ENCODE assay signal across 13 cellular contexts in genomic region chr11:62577046-62577708, GRCh38. TPM values are rescaled to one million over a fixed set of nuclear protein-coding genes. Genes with fewer than 3 reads are reported as not detected.
A peak's percentile ranks its signal among the peaks of the same experiment; 100 is the strongest.
DNase-seq lines count a peak whose midpoint lies in the region; ATAC-seq and TF ChIP-seq lines count a peak whose summit lies in the region.
"Had no signal": no experiment of that assay in that cellular context is flagged by ENCODE, and none has a peak within 500 bp of the region (broad histone marks: within the 10 kb centered on the region; RNA-seq: fewer than 3 reads in every experiment).

No MANE protein-coding gene starts in this region.

- no TSS peak for BruUV-seq in Caco-2 (replicated peaks; lab: Mats Ljungman, UMichigan)

- no peak overlapping the region for H3K27ac Mint-ChIP-seq in Caco-2 (ENCODE audit: unreplicated experiment)
- peak overlapping the region in 3 of 5 experiments; percentile 20 to 71 (median 57) for H3K27ac Mint-ChIP-seq in brain
- H3K27ac Mint-ChIP-seq in natural killer cell: no peak overlapping the region

- H3K4me3 ChIP-seq in Caco-2 (ENCODE audit: low read depth, low read length): no peak overlapping the region
- no peak overlapping the region for H3K4me3 ChIP-seq in right lobe of liver
- no peak overlapping the region for H3K4me3 ChIP-seq in smooth muscle cell

- POLR2A ChIA-PET in Caco-2 (lab: Charles Lee): interaction anchor here (0.5 to 0.6 kb wide), 2 partner anchors 610 to 1065 kb away, joined by 3 read pairs; partner anchors contain the start of gene FTH1

- H3K79me2 ChIP-seq in smooth muscle cell (ENCODE audit: low read depth): peaks cover 37% of the 10 kb centered on the region

- H3K27ac ChIP-seq in right lobe of liver (peak overlapping the region; percentile 96 to 100 (median 99)), smooth muscle cell (ENCODE audit: low read depth) (peak overlapping the region; percentile 34)
- H3K27ac ChIP-seq: HL-60 had no signal

- H3K4me1 ChIP-seq in Caco-2 (peaks cover 12% of the 10 kb centered on the region), right lobe of liver (peaks cover 0 to 27% (median 2%) of the 10 kb centered on the region in 4 donors), smooth muscle cell (ENCODE audit: low read depth) (peaks cover 6% of the 10 kb centered on the region)

- 51% methylated on average over 9 of the region's 12 CpGs for WGBS in right lobe of liver (ENCODE audit: insufficient coverage, low coverage, low lambda C conversion rate, missing lambda C conversion rate)
- 92% methylated on average over 12 of the region's 12 CpGs for WGBS in smooth muscle cell (ENCODE audit: low lambda C conversion rate)

- H3K4me3 Mint-ChIP-seq in Caco-2 (ENCODE audit: unreplicated experiment) (peak overlapping the region; percentile 24), brain (no peak overlapping the region), natural killer cell (no peak overlapping the region)

- ATAC-seq in right lobe of liver: peak in 2 of 4 donors; percentile 5 to 7
- ATAC-seq in GM21786 (IDR thresholded peaks at IDR 0.05; ENCODE audit: unreplicated experiment): no peak
- no peak for ATAC-seq in HG02938 (IDR thresholded peaks at IDR 0.05; ENCODE audit: unreplicated experiment)
- no peak for ATAC-seq in natural killer cell

- H2AFZ ChIP-seq in smooth muscle cell (ENCODE audit: low read depth): no peak overlapping the region

- no peaks in the 10 kb centered on the region for H3K9me3 Mint-ChIP-seq in Caco-2 (ENCODE audit: unreplicated experiment)
- peaks cover 0 to 3% (median 0%) of the 10 kb centered on the region in 5 experiments for H3K9me3 Mint-ChIP-seq in brain
- H3K9me3 Mint-ChIP-seq in natural killer cell: no peaks in the 10 kb centered on the region

- H3K9ac ChIP-seq in smooth muscle cell (ENCODE audit: low read depth): no peak overlapping the region

- no peak for DNase-seq in Caco-2
- DNase-seq in right lobe of liver: peak in 1 of 3 donors; percentile 41
- DNase-seq in smooth muscle cell (lab: John Stamatoyannopoulos, UW; ENCODE audit: unreplicated experiment): no peak
- no peak for DNase-seq in natural killer cell
- no peak for DNase-seq in NCI-H1048 (lab: John Stamatoyannopoulos, UW)
- DNase-seq: amniotic stem cell; NCI-H2171; stimulated activated CD8-positive, alpha-beta memory T cell treated with anti-CD3 and anti-CD28 coated beads, Interleukin-4, amount 100 ng/mL, for 48 hours; T1000 had no signal

- H3K27me3 Mint-ChIP-seq in Caco-2 (ENCODE audit: insufficient read depth, unreplicated experiment): no peaks in the 10 kb centered on the region
- peaks cover 16% of the 10 kb centered on the region for H3K27me3 Mint-ChIP-seq in brain
- no peaks in the 10 kb centered on the region for H3K27me3 Mint-ChIP-seq in natural killer cell (ENCODE audit: low read depth in 2 of 2)

- peaks cover 49% of the 10 kb centered on the region for H3K4me1 Mint-ChIP-seq in Caco-2 (ENCODE audit: low read depth, unreplicated experiment)
- H3K4me1 Mint-ChIP-seq in brain: peaks cover 27% of the 10 kb centered on the region
- H3K4me1 Mint-ChIP-seq in natural killer cell: peaks cover 28 to 36% of the 10 kb centered on the region in 2 donors

- H3F3A ChIP-seq in smooth muscle cell (ENCODE audit: low read depth): peaks cover 5% of the 10 kb centered on the region

- H3K4me2 ChIP-seq in smooth muscle cell: no peak overlapping the region

- H4K20me1 ChIP-seq in smooth muscle cell (ENCODE audit: low read depth): peaks cover 12% of the 10 kb centered on the region

- H3K27me3 ChIP-seq in Caco-2 (replicated peaks; ENCODE audit: control insufficient read depth, insufficient read depth, low read length) (no peaks in the 10 kb centered on the region), right lobe of liver (no peaks in the 10 kb centered on the region), smooth muscle cell (ENCODE audit: low read depth) (no peaks in the 10 kb centered on the region)

- TF ChIP-seq CTCF in Caco-2 (IDR thresholded peaks at IDR 0.05; ENCODE audit: insufficient read depth in 1 of 2, low read depth in 1 of 2, low read length in 1 of 2, severe bottlenecking in 1 of 2, unreplicated experiment in 1 of 2): no peak
- no peak for TF ChIP-seq CTCF in brain (conservative IDR thresholded peaks at IDR 0.05)
- no peak for TF ChIP-seq CTCF in right lobe of liver (IDR thresholded peaks at IDR 0.05)
- TF ChIP-seq CTCF in smooth muscle cell (IDR thresholded peaks at IDR 0.05; ENCODE audit: borderline replicate concordance, insufficient read depth, poor library complexity, severe bottlenecking): no peak
- no peak for TF ChIP-seq CTCF in natural killer cell (IDR thresholded peaks at IDR 0.05)

- CTCF ChIA-PET in Caco-2 (lab: Charles Lee): no interaction called here

- intact Hi-C loops in Caco-2 (cut with micrococcal nuclease; ENCODE audit: unreplicated experiment): no loop called here
- intact Hi-C loops in right lobe of liver (cut with DNase I): no loop called here
- intact Hi-C loops in natural killer cell (cut with micrococcal nuclease): no loop called here

- H3K36me3 ChIP-seq in Caco-2 (ENCODE audit: control insufficient read depth, insufficient read depth, low read length) (peaks cover 3% of the 10 kb centered on the region; the same call in 1 of the 2 replicates), right lobe of liver (peaks cover 0 to 55% (median 11%) of the 10 kb centered on the region in 4 donors), smooth muscle cell (ENCODE audit: low read depth) (peaks cover 3% of the 10 kb centered on the region)

- TF ChIP-seq POLR2A in right lobe of liver (IDR thresholded peaks at IDR 0.05): no peak

- H3K9me3 ChIP-seq in Caco-2 (no peaks in the 10 kb centered on the region), right lobe of liver (no peaks in the 10 kb centered on the region), smooth muscle cell (replicated peaks; ENCODE audit: low read depth) (no peaks in the 10 kb centered on the region)

- H3K36me3 Mint-ChIP-seq in Caco-2 (ENCODE audit: insufficient read depth, unreplicated experiment) (peaks cover 84% of the 10 kb centered on the region), brain (peaks cover 51% of the 10 kb centered on the region), natural killer cell (peaks cover under 1% of the 10 kb centered on the region)

RNA-seq across cellular contexts. Expression of gene EEF1G, which starts 3.5 kb away (rescaled TPM):
- total RNA-seq in Caco-2 (2022): 2,004 and 2,035 TPM in 2 replicates
- polyA plus RNA-seq in brain (ENCODE audit: insufficient read depth, low read depth, low replicate concordance): 3,048 TPM
- 100 to 1,000 TPM; 442 to 450 (median 449) TPM for total RNA-seq in right lobe of liver
- 773 and 864 TPM in 2 replicates for total RNA-seq in smooth muscle cell
- 433 and 463 TPM in 2 replicates for polyA plus RNA-seq in smooth muscle cell
- total RNA-seq in natural killer cell: 100 to 1,000 TPM; 628 to 754 (median 714) TPM

RNA-seq across cellular contexts. Expression of gene TUT1, which starts 14.1 kb away (rescaled TPM):
- 27.2 and 30.2 TPM in 2 replicates for total RNA-seq in Caco-2 (2022)
- 28.4 TPM for polyA plus RNA-seq in brain (ENCODE audit: insufficient read depth, low read depth, low replicate concordance)
- total RNA-seq in right lobe of liver: 10 to 100 TPM; 12.3 to 34.2 (median 21.1) TPM
- total RNA-seq in smooth muscle cell: 3.0 and 5.5 TPM in 2 replicates
- polyA plus RNA-seq in smooth muscle cell: 15.9 and 18.6 TPM in 2 replicates
- 10 to 100 TPM; 20.0 to 28.9 (median 26.2) TPM for total RNA-seq in natural killer cell

RNA-seq across cellular contexts. Expression of gene MTA2, which starts 24.5 kb away (rescaled TPM):
- 134 and 135 TPM in 2 replicates for total RNA-seq in Caco-2 (2022)
- 111 TPM for polyA plus RNA-seq in brain (ENCODE audit: insufficient read depth, low read depth, low replicate concordance)
- 10 to 100 TPM; 20.0 to 38.0 (median 31.8) TPM for total RNA-seq in right lobe of liver
- total RNA-seq in smooth muscle cell: 57.0 and 65.9 TPM in 2 replicates
- 20.5 and 22.7 TPM in 2 replicates for polyA plus RNA-seq in smooth muscle cell
- total RNA-seq in natural killer cell: 100 to 1,000 TPM; 254 to 305 (median 259) TPM

RNA-seq across cellular contexts. Expression of gene AHNAK, which starts 30.6 kb away (rescaled TPM):
- total RNA-seq in Caco-2 (2022): 312 and 324 TPM in 2 replicates
- 17.2 TPM for polyA plus RNA-seq in brain (ENCODE audit: insufficient read depth, low read depth, low replicate concordance)
- total RNA-seq in right lobe of liver: 100 to 1,000 TPM in 4 of 6 experiments, 10 to 100 TPM in 2; 91.0 to 180 (median 113) TPM
- 229 and 240 TPM in 2 replicates for total RNA-seq in smooth muscle cell
- polyA plus RNA-seq in smooth muscle cell: 27.2 and 58.8 TPM in 2 replicates
- total RNA-seq in natural killer cell: 100 to 1,000 TPM; 623 to 740 (median 677) TPM

RNA-seq across cellular contexts. Expression of gene EML3, which starts 35.4 kb away (rescaled TPM):
- 61.2 and 68.7 TPM in 2 replicates for total RNA-seq in Caco-2 (2022)
- 23.3 TPM for polyA plus RNA-seq in brain (ENCODE audit: insufficient read depth, low read depth, low replicate concordance)
- total RNA-seq in right lobe of liver: 10 to 100 TPM; 19.1 to 36.4 (median 22.7) TPM
- total RNA-seq in smooth muscle cell: 20.6 and 35.0 TPM in 2 replicates
- 36.8 and 47.2 TPM in 2 replicates for polyA plus RNA-seq in smooth muscle cell
- 100 to 1,000 TPM; 221 to 233 (median 232) TPM for total RNA-seq in natural killer cell

Comparison
In these comparisons a context has a peak if more than half of its experiments do, and no peak if none do; other contexts are left out.
1. H3K27ac Mint-ChIP-seq: peak in brain (3 of 5); none in Caco-2 (single experiment) and natural killer cell (0 of 2).